In the genomic region with DNA sequence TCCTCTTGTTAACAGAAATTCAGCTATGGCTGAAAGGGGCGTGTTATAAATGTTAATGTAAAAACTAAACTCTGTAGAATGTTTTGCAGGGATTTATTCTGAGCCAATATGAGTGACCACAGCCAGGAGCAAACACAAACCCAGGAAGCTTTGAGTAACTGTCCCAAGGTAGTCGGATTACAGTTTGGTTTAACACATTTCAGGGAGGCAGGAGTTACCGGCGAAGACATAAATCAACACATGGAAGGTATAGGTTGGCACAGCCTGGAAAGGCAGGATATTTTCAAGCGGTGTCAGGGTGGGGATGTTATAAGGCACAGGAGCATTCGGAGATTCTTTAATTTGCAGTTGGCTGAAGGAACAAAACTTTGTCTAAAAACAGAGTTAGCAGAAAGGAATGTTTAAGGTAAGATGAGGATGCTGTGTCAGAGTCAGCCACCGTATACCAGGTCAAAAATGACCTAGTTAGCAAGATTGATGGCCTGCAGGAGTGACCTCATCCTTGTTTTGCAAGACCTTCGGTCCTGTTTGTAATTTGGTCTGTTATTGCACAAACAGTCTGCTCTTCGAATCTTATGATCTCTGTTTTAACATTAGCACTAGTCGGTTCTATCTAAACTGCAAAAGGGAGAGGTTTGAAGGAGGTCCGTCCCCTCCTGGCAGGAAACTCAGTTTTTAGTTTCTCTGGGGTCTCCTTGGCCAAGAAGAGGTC, we compare ENCODE assay signal across 11 cellular contexts.
DNase-seq lines count a peak whose midpoint lies in the region; TF ChIP-seq lines count a peak whose summit lies in the region.
"Had no signal": no experiment of that assay in that cellular context is flagged by ENCODE, and none has a peak within 500 bp of the region (broad histone marks: within the 10 kb centered on the region; RNA-seq: fewer than 3 reads in every experiment).

No MANE protein-coding gene starts in this region.

- H3K27ac Mint-ChIP-seq in osteocyte (ENCODE audit: unreplicated experiment) (no peak overlapping the region), type B pancreatic cell (no peak overlapping the region)
- no peak overlapping the region for H3K27ac Mint-ChIP-seq in activated T-helper 1 cell treated with anti-CD3 and anti-CD28 coated beads, Interleukin-12 subunit alpha, Interleukin-12 subunit beta, Interleukin-2, Interleukin-4 antibody, amounts not matched to agents 30 ng/mL and 10 ng/mL and 1 ng/mL, durations not matched to agents 14 hours and 24 hours and 36 hours
- H3K27ac Mint-ChIP-seq: memory B cell had no signal

- no peaks in the 10 kb centered on the region for H3K36me3 ChIP-seq in ovary

- no peaks in the 10 kb centered on the region for H3K27me3 ChIP-seq in ovary

- TF ChIP-seq POLR2A in ovary (IDR thresholded peaks at IDR 0.05), result no peak

- no peak for TF ChIP-seq CTCF in AG09309 (IDR thresholded peaks at IDR 0.05; ENCODE audit: control insufficient read depth, insufficient read depth, low read depth, low read length, missing control alignments)
- no peak for TF ChIP-seq CTCF in fibroblast of the aortic adventitia (IDR thresholded peaks at IDR 0.05; ENCODE audit: insufficient read depth, low read length)
- TF ChIP-seq CTCF in ovary (IDR thresholded peaks at IDR 0.05), result no peak
- no peak for TF ChIP-seq CTCF in osteocyte (IDR thresholded peaks at IDR 0.05)
- no peak for TF ChIP-seq CTCF in type B pancreatic cell (conservative IDR thresholded peaks at IDR 0.05)

- TF ChIP-seq EP300 in ovary (IDR thresholded peaks at IDR 0.05), result peak; percentile 61

- H3K4me3 ChIP-seq in AG09309 (ENCODE audit: control insufficient read depth, low read depth, low read length), result no peak overlapping the region
- no peak overlapping the region for H3K4me3 ChIP-seq in fibroblast of the aortic adventitia (ENCODE audit: low read depth, low read length)
- H3K4me3 ChIP-seq in ovary, result no peak overlapping the region

- DNase-seq in AG09309 (ENCODE audit: low read depth), result peak; percentile 69
- DNase-seq in NOMO-1 treated with dmso at 0.1 percent for 144 hours (lab: John Stamatoyannopoulos, UW; ENCODE audit: unreplicated experiment), result peak; percentile 43
- peak; percentile 92 for DNase-seq in fibroblast of the aortic adventitia (ENCODE audit: low read depth)
- peak in 1 of 5 donors; percentile 72 for DNase-seq in ovary
- no peak for DNase-seq in osteocyte (ENCODE audit: extremely low spot score, unreplicated experiment)
- no peak for DNase-seq in stimulated activated CD4-positive, alpha-beta T cell treated with anti-CD3 and anti-CD28 coated beads, Interleukin-12 subunit alpha, Interleukin-12 subunit beta, amount 100 ng/mL, for 4 hours
- no peak for DNase-seq in activated T-helper 1 cell treated with anti-CD3 and anti-CD28 coated beads, Interleukin-12 subunit alpha, Interleukin-12 subunit beta, Interleukin-2, Interleukin-4 antibody, amounts not matched to agents 30 ng/mL and 10 ng/mL and 1 ng/mL, durations not matched to agents 14 hours and 24 hours and 36 hours (ENCODE audit: low spot score)
- DNase-seq in type B pancreatic cell (ENCODE audit: extremely low spot score, unreplicated experiment), result no peak
- DNase-seq: dermis blood vessel endothelial cell had no signal

- H3K27me3 Mint-ChIP-seq in osteocyte (ENCODE audit: unreplicated experiment) (peaks cover 15% of the 10 kb centered on the region), type B pancreatic cell (no peaks in the 10 kb centered on the region)
- peaks cover 7% of the 10 kb centered on the region for H3K27me3 Mint-ChIP-seq in activated T-helper 1 cell treated with anti-CD3 and anti-CD28 coated beads, Interleukin-12 subunit alpha, Interleukin-12 subunit beta, Interleukin-2, Interleukin-4 antibody, amounts not matched to agents 30 ng/mL and 10 ng/mL and 1 ng/mL, durations not matched to agents 14 hours and 24 hours and 36 hours (ENCODE audit: insufficient read depth)

- intact Hi-C loops in ovary (cut with DNase I), result no loop called here
- intact Hi-C loops in activated T-helper 1 cell treated with anti-CD3 and anti-CD28 coated beads, Interleukin-12 subunit alpha, Interleukin-12 subunit beta, Interleukin-2, Interleukin-4 antibody, amounts not matched to agents 30 ng/mL and 10 ng/mL and 1 ng/mL, durations not matched to agents 14 hours and 24 hours and 36 hours (cut with micrococcal nuclease), result no loop called here

- H3K4me1 ChIP-seq in ovary (ENCODE audit: insufficient read depth), result no peaks in the 10 kb centered on the region

- no peaks in the 10 kb centered on the region for H3K9me3 ChIP-seq in ovary

- no peaks in the 10 kb centered on the region for H3K9me3 Mint-ChIP-seq in osteocyte (ENCODE audit: unreplicated experiment)
- no peaks in the 10 kb centered on the region for H3K9me3 Mint-ChIP-seq in activated T-helper 1 cell treated with anti-CD3 and anti-CD28 coated beads, Interleukin-12 subunit alpha, Interleukin-12 subunit beta, Interleukin-2, Interleukin-4 antibody, amounts not matched to agents 30 ng/mL and 10 ng/mL and 1 ng/mL, durations not matched to agents 14 hours and 24 hours and 36 hours
- no peaks in the 10 kb centered on the region for H3K9me3 Mint-ChIP-seq in type B pancreatic cell

- H3K4me1 Mint-ChIP-seq in osteocyte (ENCODE audit: unreplicated experiment) (no peaks in the 10 kb centered on the region), type B pancreatic cell (ENCODE audit: unreplicated experiment) (peaks cover 10% of the 10 kb centered on the region)
- no peaks in the 10 kb centered on the region for H3K4me1 Mint-ChIP-seq in activated T-helper 1 cell treated with anti-CD3 and anti-CD28 coated beads, Interleukin-12 subunit alpha, Interleukin-12 subunit beta, Interleukin-2, Interleukin-4 antibody, amounts not matched to agents 30 ng/mL and 10 ng/mL and 1 ng/mL, durations not matched to agents 14 hours and 24 hours and 36 hours (ENCODE audit: low read depth)
- H3K4me1 Mint-ChIP-seq: memory B cell had no signal

- H3K36me3 Mint-ChIP-seq in osteocyte (ENCODE audit: unreplicated experiment) (no peaks in the 10 kb centered on the region), type B pancreatic cell (no peaks in the 10 kb centered on the region)
- no peaks in the 10 kb centered on the region for H3K36me3 Mint-ChIP-seq in activated T-helper 1 cell treated with anti-CD3 and anti-CD28 coated beads, Interleukin-12 subunit alpha, Interleukin-12 subunit beta, Interleukin-2, Interleukin-4 antibody, amounts not matched to agents 30 ng/mL and 10 ng/mL and 1 ng/mL, durations not matched to agents 14 hours and 24 hours and 36 hours (ENCODE audit: low read depth)
- H3K36me3 Mint-ChIP-seq: memory B cell had no signal

- H3K27ac ChIP-seq in ovary, result peak overlapping the region in 1 of 2 donors; percentile 51
- H3K27ac ChIP-seq: C4-2B had no signal

- H3K4me3 Mint-ChIP-seq in osteocyte (ENCODE audit: unreplicated experiment) (no peak overlapping the region), type B pancreatic cell (no peak overlapping the region)
- no peak overlapping the region for H3K4me3 Mint-ChIP-seq in activated T-helper 1 cell treated with anti-CD3 and anti-CD28 coated beads, Interleukin-12 subunit alpha, Interleukin-12 subunit beta, Interleukin-2, Interleukin-4 antibody, amounts not matched to agents 30 ng/mL and 10 ng/mL and 1 ng/mL, durations not matched to agents 14 hours and 24 hours and 36 hours
- H3K4me3 Mint-ChIP-seq: memory B cell had no signal

- WGBS in ovary, 3 donors, result 21 to 23% (median 22%) methylated on average over 11 of the region's 11 CpGs

Comparison
In these comparisons a context has a peak if more than half of its experiments do, and no peak if none do; other contexts are left out.
1. DNase-seq: peak in AG09309 (single experiment), NOMO-1 treated with dmso at 0.1 percent for 144 hours (single experiment) and fibroblast of the aortic adventitia (single experiment); none in osteocyte (single experiment), stimulated activated CD4-positive, alpha-beta T cell treated with anti-CD3 and anti-CD28 coated beads, Interleukin-12 subunit alpha, Interleukin-12 subunit beta, amount 100 ng/mL, for 4 hours (single experiment), activated T-helper 1 cell treated with anti-CD3 and anti-CD28 coated beads, Interleukin-12 subunit alpha, Interleukin-12 subunit beta, Interleukin-2, Interleukin-4 antibody, amounts not matched to agents 30 ng/mL and 10 ng/mL and 1 ng/mL, durations not matched to agents 14 hours and 24 hours and 36 hours (single experiment) and type B pancreatic cell (single experiment).